Comparison of ENCODE assay signal across 8 cellular contexts in the genomic region with DNA sequence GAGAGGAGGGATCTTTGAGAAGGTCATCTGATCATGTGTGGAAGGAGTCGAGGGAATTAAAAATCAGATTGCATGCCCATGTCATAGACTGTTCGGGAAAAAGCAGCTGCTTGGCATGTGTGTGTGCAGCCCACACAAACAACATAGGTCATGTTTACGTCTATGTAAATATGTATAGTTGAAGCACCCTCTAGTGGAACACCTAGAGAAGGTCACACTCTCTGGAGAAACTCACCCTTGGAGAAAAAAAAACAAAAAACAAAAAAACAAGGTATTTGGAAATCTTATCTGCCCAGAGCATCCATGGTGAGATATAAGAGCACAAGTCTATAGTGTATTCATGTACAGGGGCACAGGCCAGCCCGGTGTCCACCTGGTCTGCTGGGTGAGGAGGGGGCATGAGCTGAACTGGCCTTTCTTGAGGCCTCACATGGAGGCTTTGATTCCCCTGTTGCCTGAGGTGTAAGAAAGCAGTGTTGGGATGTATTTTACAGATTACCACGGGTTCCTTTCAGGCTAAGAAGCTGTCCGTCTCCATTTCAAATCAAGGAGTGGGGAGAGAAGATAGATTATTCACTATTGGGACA.
DNase-seq lines count a peak whose midpoint lies in the region; ATAC-seq and TF ChIP-seq lines count a peak whose summit lies in the region.

No MANE protein-coding gene starts in this region.

- H3K36me3 ChIP-seq in CD8-positive, alpha-beta T cell (ENCODE audit: insufficient read depth, low read length), result no peaks in the 10 kb centered on the region

- no peak overlapping the region for H3K27ac Mint-ChIP-seq in CD8-positive, alpha-beta T cell

- no peaks in the 10 kb centered on the region for H3K27me3 Mint-ChIP-seq in CD8-positive, alpha-beta T cell (ENCODE audit: low read depth)

- H3K9me3 Mint-ChIP-seq in CD8-positive, alpha-beta T cell, result peaks cover 7% of the 10 kb centered on the region

- H3K27ac ChIP-seq in CD8-positive, alpha-beta T cell (ENCODE audit: low read depth, low read length), result no peak overlapping the region

- H3K4me1 ChIP-seq in CD8-positive, alpha-beta T cell (ENCODE audit: insufficient read depth, low read length), result no peaks in the 10 kb centered on the region

- peak; percentile 60 for TF ChIP-seq CTCF in GM12865 (IDR thresholded peaks at IDR 0.05; ENCODE audit: insufficient read depth, low read depth, low read length, missing control alignments)
- no peak for TF ChIP-seq CTCF in CD8-positive, alpha-beta T cell (IDR thresholded peaks at IDR 0.05)

- H3K4me3 ChIP-seq in GM12865 (ENCODE audit: low read depth, low read length), result no peak overlapping the region
- H3K4me3 ChIP-seq in CD8-positive, alpha-beta T cell (ENCODE audit: low read depth, low read length), result no peak overlapping the region

- H3K9me3 ChIP-seq in CD8-positive, alpha-beta T cell (ENCODE audit: low read length), result no peaks in the 10 kb centered on the region

- CTCF ChIA-PET in CD8-positive, alpha-beta T cell (lab: Charles Lee), result interaction anchor here (1.0 to 1.3 kb wide), 2 partner anchors 9 to 11 kb away, joined by 3 to 5 read pairs; no protein-coding TSS in a partner anchor

- DNase-seq in GM12865 (ENCODE audit: low read depth) (peak; percentile 62), HCEC 1CT (peak; percentile 39), NCI-H82 treated with DMSO at 0.1 percent for 48 hours (lab: John Stamatoyannopoulos, UW; ENCODE audit: unreplicated experiment) (peak; percentile 12), fibroblast of peridontal ligament (ENCODE audit: extremely low read depth) (peak; percentile 2), activated gamma-delta T cell treated with Interleukin-2 at 50 U/mL for 16 hours (no peak), UCSD-AML1 (lab: John Stamatoyannopoulos, UW; ENCODE audit: unreplicated experiment) (no peak), COLO668 (lab: John Stamatoyannopoulos, UW; ENCODE audit: unreplicated experiment) (no peak)
- no peak for DNase-seq in CD8-positive, alpha-beta T cell

- ATAC-seq in CD8-positive, alpha-beta T cell, result no peak

- H3K36me3 Mint-ChIP-seq in CD8-positive, alpha-beta T cell, result no peaks in the 10 kb centered on the region

- POLR2A ChIA-PET in CD8-positive, alpha-beta T cell (lab: Charles Lee), result no interaction called here

- intact Hi-C loops in CD8-positive, alpha-beta T cell (cut with DNase I, micrococcal nuclease), result no loop called here

- no peaks in the 10 kb centered on the region for H3K27me3 ChIP-seq in CD8-positive, alpha-beta T cell (ENCODE audit: insufficient read depth, low read length)

- H3K4me1 Mint-ChIP-seq in CD8-positive, alpha-beta T cell (ENCODE audit: low read depth), result no peaks in the 10 kb centered on the region

- no peak overlapping the region for H3K4me3 Mint-ChIP-seq in CD8-positive, alpha-beta T cell

Comparison
In these comparisons a context has a peak if more than half of its experiments do, and no peak if none do; other contexts are left out.
1. DNase-seq: peak in GM12865 (single experiment), HCEC 1CT (single experiment), NCI-H82 treated with DMSO at 0.1 percent for 48 hours (single experiment) and fibroblast of peridontal ligament (single experiment); none in activated gamma-delta T cell treated with Interleukin-2 at 50 U/mL for 16 hours (single experiment), CD8-positive, alpha-beta T cell (0 of 7), UCSD-AML1 (single experiment) and COLO668 (single experiment).